8 cellular contexts compared by ENCODE assay signal in the genomic region with DNA sequence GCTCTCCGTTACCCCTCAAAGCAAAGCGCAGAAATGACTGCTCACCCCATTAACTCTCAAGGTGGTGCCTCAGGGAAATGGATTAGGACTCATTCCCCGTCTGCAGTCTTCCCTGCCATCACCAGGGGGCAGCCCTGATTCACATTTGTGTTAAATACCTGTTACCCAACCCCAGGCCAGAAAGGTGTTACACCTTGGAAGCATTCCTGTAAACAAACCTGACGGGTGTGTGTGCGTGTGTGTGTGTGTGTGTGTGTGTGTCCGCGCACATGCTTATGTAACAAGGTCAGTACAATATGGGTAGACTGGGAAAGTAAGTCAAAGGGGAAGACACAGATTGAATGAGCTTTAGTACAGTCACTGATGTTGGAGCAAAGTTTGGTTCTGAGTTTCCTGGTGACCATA. TPM values are rescaled to one million over a fixed set of nuclear protein-coding genes. Genes with fewer than 3 reads are reported as not detected.
A peak's percentile ranks its signal among the peaks of the same experiment; 100 is the strongest.
DNase-seq lines count a peak whose midpoint lies in the region; ATAC-seq and TF ChIP-seq lines count a peak whose summit lies in the region.

No MANE protein-coding gene starts in this region.

- H3K4me1 ChIP-seq in SK-N-SH (ENCODE audit: control insufficient read depth in 1 of 2, insufficient read depth in 2 of 2, low read depth in 1 of 2, low read length in 1 of 2) (no peaks in the 10 kb centered on the region), heart left ventricle (peaks cover 0 to 6% (median 0%) of the 10 kb centered on the region in 12 donors)

- H3K4me3 ChIP-seq in MG63 (no peak overlapping the region), SK-N-SH (ENCODE audit: low read depth in 2 of 2, low read length in 1 of 2) (no peak overlapping the region; a peak in 1 of 4 replicates), heart left ventricle (no peak overlapping the region)

- H3K27ac Mint-ChIP-seq in activated naive CD8-positive, alpha-beta T cell treated with anti-CD3 and anti-CD28 coated beads for 36 hours = no peak overlapping the region

- no peak overlapping the region for H3K4me3 Mint-ChIP-seq in activated naive CD8-positive, alpha-beta T cell treated with anti-CD3 and anti-CD28 coated beads for 36 hours

- H3K27ac ChIP-seq in SK-N-SH (ENCODE audit: low read depth in 2 of 2, low read length in 1 of 2) = no peak overlapping the region
- no peak overlapping the region for H3K27ac ChIP-seq in heart left ventricle

- no peak overlapping the region for H3K9ac ChIP-seq in SK-N-SH

- H3K36me3 ChIP-seq in MG63 (no peaks in the 10 kb centered on the region), SK-N-SH (replicated peaks in 1 of 2; ENCODE audit: control insufficient read depth in 1 of 2, insufficient read depth in 2 of 2, low read length in 1 of 2) (no peaks in the 10 kb centered on the region), heart left ventricle (no peaks in the 10 kb centered on the region)

- peaks cover 17% of the 10 kb centered on the region for H3K27me3 Mint-ChIP-seq in activated naive CD8-positive, alpha-beta T cell treated with anti-CD3 and anti-CD28 coated beads for 36 hours

- TF ChIP-seq POLR2A in heart left ventricle (IDR thresholded peaks at IDR 0.05) = no peak

- 20% methylated on average over 7 of the region's 7 CpGs for WGBS in SK-N-SH (ENCODE audit: low lambda C conversion rate)
- WGBS in heart left ventricle, 4 donors = 5 to 9% (median 7%) methylated on average over 7 of the region's 7 CpGs

- peak; percentile 85 for TF ChIP-seq CTCF in SK-N-SH (IDR thresholded peaks at IDR 0.05)
- TF ChIP-seq CTCF in heart left ventricle (IDR thresholded peaks at IDR 0.05) = peak; percentile 57 to 83 (median 78)

- H3K27me3 ChIP-seq in MG63 (peaks cover 2% of the 10 kb centered on the region), SK-N-SH (ENCODE audit: insufficient read depth) (peaks cover 16% of the 10 kb centered on the region), heart left ventricle (peaks cover 0 to 25% (median 7%) of the 10 kb centered on the region in 9 donors)

- TF ChIP-seq EP300 in SK-N-SH (IDR thresholded peaks at IDR 0.05; ENCODE audit: borderline replicate concordance in 1 of 2, low read depth in 1 of 2, low read length in 1 of 2) = no peak

- POLR2A ChIA-PET in SK-N-SH (lab: Yijun Ruan, JAX) = no interaction called here

- no peaks in the 10 kb centered on the region for H3K36me3 Mint-ChIP-seq in activated naive CD8-positive, alpha-beta T cell treated with anti-CD3 and anti-CD28 coated beads for 36 hours

- no peaks in the 10 kb centered on the region for H3K9me3 Mint-ChIP-seq in activated naive CD8-positive, alpha-beta T cell treated with anti-CD3 and anti-CD28 coated beads for 36 hours

- no peaks in the 10 kb centered on the region for H4K20me1 ChIP-seq in SK-N-SH (ENCODE audit: insufficient read depth)

- CTCF ChIA-PET in SK-N-SH (lab: Yijun Ruan, JAX) = interaction anchor here (0.6 to 3.4 kb wide), 34 partner anchors 9 to 611 kb away, joined by 3 to 19 read pairs (median 4); a partner anchor contains a TSS

- DNase-seq in EH (ENCODE audit: low read depth) (peak; percentile 56), MG63 (peak; percentile 36), SK-N-SH (peak; percentile 85), heart left ventricle (peak; percentile 52 to 79 (median 57)), renal cortical epithelial cell (ENCODE audit: low read depth) (peak; percentile 66)
- peak; percentile 67 for DNase-seq in activated naive CD8-positive, alpha-beta T cell treated with anti-CD3 and anti-CD28 coated beads for 36 hours

- TF ChIP-seq RAD21 in SK-N-SH (IDR thresholded peaks at IDR 0.05; ENCODE audit: low read length) = peak; percentile 94

- H3K4me1 Mint-ChIP-seq in activated naive CD8-positive, alpha-beta T cell treated with anti-CD3 and anti-CD28 coated beads for 36 hours = peaks cover 6% of the 10 kb centered on the region

- H3K9me3 ChIP-seq in MG63 = no peaks in the 10 kb centered on the region
- H3K9me3 ChIP-seq in SK-N-SH = no peaks in the 10 kb centered on the region
- no peaks in the 10 kb centered on the region for H3K9me3 ChIP-seq in heart left ventricle

- H3K4me2 ChIP-seq in SK-N-SH = no peak overlapping the region

- ATAC-seq in heart left ventricle (peak; percentile 47 to 77 (median 60)), GM21717 (IDR thresholded peaks at IDR 0.05; ENCODE audit: unreplicated experiment) (no peak), GM21619 (IDR thresholded peaks at IDR 0.05; ENCODE audit: unreplicated experiment) (no peak)

- H3K79me2 ChIP-seq in SK-N-SH (ENCODE audit: insufficient read depth) = no peaks in the 10 kb centered on the region

- no peaks in the 10 kb centered on the region for H3K9me2 ChIP-seq in SK-N-SH

- no peak overlapping the region for H2AFZ ChIP-seq in SK-N-SH (ENCODE audit: low read depth)

- no peaks in the 10 kb centered on the region for H3F3A ChIP-seq in SK-N-SH (replicated peaks; ENCODE audit: insufficient read depth)

- intact Hi-C loops in heart left ventricle (cut with DNase I) = loop anchor here in 6 of 10 donors (1.0 to 10.0 kb wide), 8 partner anchors 26 to 600 kb away; a partner anchor contains a TSS

TF ChIP-seq in SK-N-SH, 30 proteins besides CTCF, POLR2A, EP300 and RAD21:
- no peak for TF ChIP-seq SIN3A (IDR thresholded peaks at IDR 0.05; ENCODE audit: borderline replicate concordance, low read depth, low read length)
- peak; percentile 84 for TF ChIP-seq SMC3 (IDR thresholded peaks at IDR 0.05; ENCODE audit: low read depth, low read length)

RNA-seq across cellular contexts. Expression of a gene that starts 6.3 kb away (rescaled TPM):
- total RNA-seq in MG63 (2014; rRNA removed; shearing (Covaris generic); ENCODE audit: low replicate concordance) = not detected in 2 replicates
- not detected in 2 replicates for polyA plus RNA-seq in SK-N-SH (2012; rRNA removed)
- polyA plus RNA-seq in SK-N-SH (2012; cell fraction: cytosol; rRNA removed) = not detected in 2 replicates
- not detected in 2 replicates for polyA plus RNA-seq in SK-N-SH (2012; cell fraction: nucleus; rRNA removed)
- not detected for total RNA-seq in activated naive CD8-positive, alpha-beta T cell treated with anti-CD3 and anti-CD28 coated beads for 36 hours
- not detected for total RNA-seq in heart left ventricle
- polyA plus RNA-seq in heart left ventricle = not detected
- not detected in 2 replicates for total RNA-seq in renal cortical epithelial cell

RNA-seq across cellular contexts. Expression of a gene that starts 17.6 kb away (rescaled TPM):
- not detected in 2 replicates for total RNA-seq in MG63 (2014; rRNA removed; shearing (Covaris generic); ENCODE audit: low replicate concordance)
- polyA plus RNA-seq in SK-N-SH (2012; rRNA removed) (not detected in 2 replicates), heart left ventricle (not detected)
- not detected in 2 replicates for polyA plus RNA-seq in SK-N-SH (2012; cell fraction: cytosol; rRNA removed)
- not detected in 2 replicates for polyA plus RNA-seq in SK-N-SH (2012; cell fraction: nucleus; rRNA removed)
- total RNA-seq in activated naive CD8-positive, alpha-beta T cell treated with anti-CD3 and anti-CD28 coated beads for 36 hours = not detected
- total RNA-seq in heart left ventricle (not detected), renal cortical epithelial cell (not detected in 2 replicates)

Comparison
In these comparisons a context has a peak if more than half of its experiments do, and no peak if none do; other contexts are left out.
1. ATAC-seq: peak in heart left ventricle (4 of 4); none in GM21717 (single experiment) and GM21619 (single experiment).
2. Peak in every context shown above with its lines, with median percentiles within 50 percentile points of each other: DNase-seq.